ENCODE assay signal across 18 cellular contexts in genomic region chr4:26056406-26056805, GRCh38.
"Had no signal": no experiment of that assay in that cellular context is flagged by ENCODE, and none has a peak within 500 bp of the region (broad histone marks: within the 10 kb centered on the region; RNA-seq: fewer than 3 reads in every experiment).

No MANE protein-coding gene starts in this region.

- H3K27ac ChIP-seq: coronary artery, dorsolateral prefrontal cortex, parathyroid adenoma, suprapubic skin, vagina had no signal

- H3K9me3 ChIP-seq: suprapubic skin, vagina had no signal

- H3K4me3 ChIP-seq: coronary artery, dorsolateral prefrontal cortex, lung, smooth muscle cell, suprapubic skin, vagina had no signal

- H2AFZ ChIP-seq: parathyroid adenoma had no signal

- DNase-seq: dorsolateral prefrontal cortex; effector CD4-positive, alpha-beta T cell; natural killer cell; stimulated activated CD4-positive, alpha-beta T cell treated with anti-CD3 and anti-CD28 coated beads, Interleukin-12 subunit alpha, Interleukin-12 subunit beta, amount 100 ng/mL, for 4 hours; stimulated activated CD4-positive, alpha-beta T cell treated with anti-CD3 and anti-CD28 coated beads, Interleukin-1b, Interleukin-23, amount 100 ng/mL, for 48 hours; stimulated activated CD8-positive, alpha-beta memory T cell treated with anti-CD3 and anti-CD28 coated beads, Interleukin-4, amount 100 ng/mL, for 48 hours; stimulated activated naive CD4-positive, alpha-beta T cell; stimulated activated naive CD8-positive, alpha-beta T cell treated with anti-CD3 and anti-CD28 coated beads, Interleukin-15, amount 100 ng/mL, for 72 hours; trophoblast cell had no signal

- H3K27me3 ChIP-seq: dorsolateral prefrontal cortex, vagina had no signal

- H3K79me2 ChIP-seq: parathyroid adenoma had no signal

- H3K9ac ChIP-seq: parathyroid adenoma had no signal

- H3K36me3 ChIP-seq: suprapubic skin, vagina had no signal

- ATAC-seq: natural killer cell; sciatic nerve; stimulated activated naive CD8-positive, alpha-beta T cell treated with anti-CD3 and anti-CD28 coated beads, Interleukin-15, amount 100 ng/mL, for 72 hours had no signal

- H3K4me2 ChIP-seq: smooth muscle cell had no signal

- H3K4me1 ChIP-seq: parathyroid adenoma had no signal

- FAIRE-seq: frontal cortex, keratinocyte had no signal
